In the genomic region with DNA sequence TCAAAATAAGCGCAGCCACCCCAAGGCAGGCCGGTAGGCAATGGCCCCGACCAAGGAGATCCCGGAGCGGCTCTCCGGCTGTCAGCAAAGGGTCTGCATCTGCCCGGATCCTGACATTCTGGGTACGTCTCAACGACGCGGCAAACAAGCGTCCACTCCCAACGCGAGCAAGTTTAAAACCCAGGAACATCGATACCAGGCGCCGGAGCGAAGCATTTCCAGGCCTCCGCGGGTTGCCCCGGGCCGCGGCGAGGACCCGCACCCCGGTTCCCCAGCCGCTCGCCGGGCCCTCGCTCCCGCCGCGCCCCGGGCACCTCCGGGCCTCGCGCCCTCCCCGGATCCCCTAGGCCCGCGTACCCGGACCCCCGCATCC, we compare ENCODE assay signal across 1 cellular context.
TF ChIP-seq lines count a peak whose summit lies in the region.

No MANE protein-coding gene starts in this region.

TF ChIP-seq in H1, 55 proteins besides CTCF, POLR2A, EP300 and RAD21:
- 0 out of 2 replicates have a peak, but pooled peaks have one; percentile 23 for TF ChIP-seq YY1 (IDR thresholded peaks at IDR 0.05; ENCODE audit: low read depth, low read length)
- no peak for TF ChIP-seq FOSL1 (IDR thresholded peaks at IDR 0.05; ENCODE audit: insufficient read depth, low read depth, low read length)
- TF ChIP-seq SRF (IDR thresholded peaks at IDR 0.05; ENCODE audit: low read depth, low read length) = no peak
- TF ChIP-seq SP1 (IDR thresholded peaks at IDR 0.05; ENCODE audit: low read depth, low read length) = no peak
- TF ChIP-seq TAF1 (IDR thresholded peaks at IDR 0.05; ENCODE audit: low read depth, low read length) = 0 out of 2 replicates have a peak, but pooled peaks have one; percentile 34
- peak; percentile 74 for TF ChIP-seq CREB1 (IDR thresholded peaks at IDR 0.05)
- no peak for TF ChIP-seq BCL11A (IDR thresholded peaks at IDR 0.05; ENCODE audit: low read depth in 2 of 2, low read length in 2 of 2)
- 0 out of 2 replicates have a peak, but pooled peaks have one; percentile 14 for TF ChIP-seq EGR1 (IDR thresholded peaks at IDR 0.05; ENCODE audit: borderline replicate concordance, low read depth, low read length)
- no peak for TF ChIP-seq MAFK (IDR thresholded peaks at IDR 0.05; ENCODE audit: low read depth, low read length)
- TF ChIP-seq SIN3A (conservative IDR thresholded peaks at IDR 0.05 in 1 of 2, IDR thresholded peaks at IDR 0.05 in 1 of 2; ENCODE audit: low read depth in 1 of 2, low read length in 2 of 2) = peak in 1 of 2 experiments; percentile 26; a peak in 1 of 4 replicates
- TF ChIP-seq TEAD4 (IDR thresholded peaks at IDR 0.05; ENCODE audit: low read depth, low read length) = no peak
- no peak for TF ChIP-seq CEBPB (IDR thresholded peaks at IDR 0.05; ENCODE audit: low read depth, low read length)
- TF ChIP-seq KDM4A (IDR thresholded peaks at IDR 0.05; ENCODE audit: low read depth, low read length, severe bottlenecking) = peak; percentile 43
- TF ChIP-seq POU5F1 (IDR thresholded peaks at IDR 0.05; ENCODE audit: low read depth, low read length) = no peak
- TF ChIP-seq SIX5 (IDR thresholded peaks at IDR 0.05; ENCODE audit: low read depth, low read length) = no peak
